8 cellular contexts compared by ENCODE assay signal in genomic region chr3:148957586-148957985, GRCh38. TPM values are rescaled to one million over a fixed set of nuclear protein-coding genes. Genes with fewer than 3 reads are reported as not detected.
A peak's percentile ranks its signal among the peaks of the same experiment; 100 is the strongest.
DNase-seq lines count a peak whose midpoint lies in the region; ATAC-seq and TF ChIP-seq lines count a peak whose summit lies in the region.

No MANE protein-coding gene starts in this region.

- H3K4me1 Mint-ChIP-seq in activated CD4-positive, alpha-beta T cell treated with anti-CD3 and anti-CD28 coated beads for 36 hours: peaks cover 2% of the 10 kb centered on the region

- TF ChIP-seq CTCF in spleen (IDR thresholded peaks at IDR 0.05 in 8 of 11, conservative IDR thresholded peaks at IDR 0.05 in 3 of 11): peak in 3 of 11 experiments; percentile 9 to 30 (median 15)

- intact Hi-C loops in activated CD4-positive, alpha-beta T cell treated with anti-CD3 and anti-CD28 coated beads for 36 hours (cut with DNase I, micrococcal nuclease): loop anchor here in 1 of 2 experiments (10.0 kb wide), 1 partner anchor 527 kb away; no protein-coding TSS in a partner anchor
- intact Hi-C loops in spleen (cut with DNase I; ENCODE audit: low total_unique reads): loop anchor here (10.0 kb wide), 1 partner anchor 157 kb away; no protein-coding TSS in a partner anchor
- intact Hi-C loops in posterior vena cava (cut with DNase I): loop anchor here in 1 of 2 donors (10.0 kb wide), 2 partner anchors 167 to 317 kb away; partner anchors contain the start of gene HPS3

- H3K4me3 ChIP-seq in mesendoderm (ENCODE audit: low read length): no peak overlapping the region
- H3K4me3 ChIP-seq in spleen: no peak overlapping the region

- peak; percentile 24 for DNase-seq in activated CD4-positive, alpha-beta T cell treated with anti-CD3 and anti-CD28 coated beads for 36 hours
- DNase-seq in activated CD4-positive, alpha-beta T cell treated with anti-CD3 and anti-CD28 coated beads, Interleukin-2, amount 50 U/mL, for 1 hour: no peak
- DNase-seq in UCSD-AML1 (lab: John Stamatoyannopoulos, UW; ENCODE audit: unreplicated experiment) (peak; percentile 29), mesendoderm (peak; percentile 88), spleen (no peak), posterior vena cava (ENCODE audit: low spot score) (no peak)
- no peak for DNase-seq in activated effector memory CD4-positive, alpha-beta T cell treated with anti-CD3 and anti-CD28 coated beads, Interleukin-2, amount 50 U/mL, for 16 hours

- H3K27ac Mint-ChIP-seq in activated CD4-positive, alpha-beta T cell treated with anti-CD3 and anti-CD28 coated beads for 36 hours: no peak overlapping the region

- no peak overlapping the region for H3K4me3 Mint-ChIP-seq in activated CD4-positive, alpha-beta T cell treated with anti-CD3 and anti-CD28 coated beads for 36 hours

- no peaks in the 10 kb centered on the region for H3K27me3 ChIP-seq in mesendoderm (ENCODE audit: insufficient read depth, low read length, poor library complexity)
- no peaks in the 10 kb centered on the region for H3K27me3 ChIP-seq in spleen (replicated peaks in 1 of 7)

- no peaks in the 10 kb centered on the region for H3K9me3 Mint-ChIP-seq in activated CD4-positive, alpha-beta T cell treated with anti-CD3 and anti-CD28 coated beads for 36 hours (ENCODE audit: low read depth)

- no peak overlapping the region for H2BK5ac ChIP-seq in mesendoderm (ENCODE audit: low read length)

- no peaks in the 10 kb centered on the region for H3K9me3 ChIP-seq in spleen

- H3K9ac ChIP-seq in mesendoderm (ENCODE audit: low read length): no peak overlapping the region

- no peaks in the 10 kb centered on the region for H3K79me2 ChIP-seq in mesendoderm (ENCODE audit: control insufficient read depth, insufficient read depth, low read length)

- no peak overlapping the region for H3K4me2 ChIP-seq in mesendoderm (ENCODE audit: low read length)

- H4K8ac ChIP-seq in mesendoderm (ENCODE audit: low read depth, low read length): no peak overlapping the region

- no peak overlapping the region for H3K4ac ChIP-seq in mesendoderm (ENCODE audit: low read depth, low read length)

- no peak overlapping the region for H2BK120ac ChIP-seq in mesendoderm (ENCODE audit: low read depth, low read length)

- no peak overlapping the region for H2BK15ac ChIP-seq in mesendoderm (replicated peaks; ENCODE audit: low read depth)

- H3K27ac ChIP-seq in mesendoderm (ENCODE audit: low read depth, low read length): no peak overlapping the region
- no peak overlapping the region for H3K27ac ChIP-seq in spleen

- CTCF ChIA-PET in activated CD4-positive, alpha-beta T cell treated with anti-CD3 and anti-CD28 coated beads for 36 hours (lab: Charles Lee): interaction anchor here (0.8 to 1.7 kb wide), 3 partner anchors 8 to 318 kb away, joined by 4 to 8 read pairs (median 5); no protein-coding TSS in a partner anchor

- no peaks in the 10 kb centered on the region for H3K79me1 ChIP-seq in mesendoderm (ENCODE audit: low read length)

- ATAC-seq in activated CD4-positive, alpha-beta T cell treated with anti-CD3 and anti-CD28 coated beads for 36 hours: peak; percentile 70
- peak; percentile 68 for ATAC-seq in HG03103 (IDR thresholded peaks at IDR 0.05; ENCODE audit: low read depth, unreplicated experiment)

- H3K36me3 ChIP-seq in mesendoderm (ENCODE audit: control insufficient read depth, insufficient read depth, low read length): no peaks in the 10 kb centered on the region
- H3K36me3 ChIP-seq in spleen: no peaks in the 10 kb centered on the region

- H4K5ac ChIP-seq in mesendoderm (ENCODE audit: low read length): no peak overlapping the region

- H3K27me3 Mint-ChIP-seq in activated CD4-positive, alpha-beta T cell treated with anti-CD3 and anti-CD28 coated beads for 36 hours: no peaks in the 10 kb centered on the region

- no peak overlapping the region for H3K56ac ChIP-seq in mesendoderm (ENCODE audit: low read length)

- H3K23ac ChIP-seq in mesendoderm (ENCODE audit: low read length): no peak overlapping the region

- no peak overlapping the region for H2AK5ac ChIP-seq in mesendoderm (ENCODE audit: low read length)

- H3K4me1 ChIP-seq in mesendoderm (ENCODE audit: control insufficient read depth, low read depth, low read length): no peaks in the 10 kb centered on the region
- peaks cover 0 to 16% (median 0%) of the 10 kb centered on the region in 6 donors for H3K4me1 ChIP-seq in spleen

- WGBS in mesendoderm (ENCODE audit: extremely low coverage, insufficient coverage, low lambda C conversion rate): no CpG with 5 or more reads among the region's 2 CpGs
- WGBS in spleen, 5 donors: 40 to 56% (median 51%) methylated on average over 2 of the region's 2 CpGs

- no peak overlapping the region for H3K18ac ChIP-seq in mesendoderm (ENCODE audit: low read length)

- POLR2A ChIA-PET in activated CD4-positive, alpha-beta T cell treated with anti-CD3 and anti-CD28 coated beads for 36 hours (lab: Charles Lee): no interaction called here

- TF ChIP-seq POLR2A in spleen (IDR thresholded peaks at IDR 0.05): no peak

- no peaks in the 10 kb centered on the region for H3K36me3 Mint-ChIP-seq in activated CD4-positive, alpha-beta T cell treated with anti-CD3 and anti-CD28 coated beads for 36 hours (ENCODE audit: low read depth)

RNA-seq across cellular contexts. Expression of gene GYG1, which starts 33.8 kb away (rescaled TPM):
- 10 to 100 TPM; 13.3 to 14.0 TPM for total RNA-seq in activated CD4-positive, alpha-beta T cell treated with anti-CD3 and anti-CD28 coated beads for 36 hours
- 18.7 TPM for polyA plus RNA-seq in mesendoderm (2013, experiment 1 of 2)
- 19.1 TPM for polyA plus RNA-seq in mesendoderm (2013, experiment 2 of 2)
- total RNA-seq in spleen (100 to 1,000 TPM in 2 of 7 donors, 10 to 100 TPM in 5; 50.8 to 117 (median 58.3) TPM), posterior vena cava (100 to 1,000 TPM in 1 of 2 donors, 10 to 100 TPM in 1; 70.5 to 106 TPM)
- polyA plus RNA-seq in spleen: 10 to 100 TPM; 21.4 to 49.7 (median 28.5) TPM

Comparison
In these comparisons a context has a peak if more than half of its experiments do, and no peak if none do; other contexts are left out.
1. DNase-seq: peak in activated CD4-positive, alpha-beta T cell treated with anti-CD3 and anti-CD28 coated beads for 36 hours (single experiment), UCSD-AML1 (single experiment) and mesendoderm (single experiment); none in activated CD4-positive, alpha-beta T cell treated with anti-CD3 and anti-CD28 coated beads, Interleukin-2, amount 50 U/mL, for 1 hour (single experiment), spleen (single experiment), posterior vena cava (single experiment) and activated effector memory CD4-positive, alpha-beta T cell treated with anti-CD3 and anti-CD28 coated beads, Interleukin-2, amount 50 U/mL, for 16 hours (single experiment).